In genomic region chr20:37406010-37406998, GRCh38 we compare ENCODE assay signal across 8 cellular contexts.
DNase-seq lines count a peak whose midpoint lies in the region; ATAC-seq, FAIRE-seq and TF ChIP-seq lines count a peak whose summit lies in the region.

No MANE protein-coding gene starts in this region.

- H3K4me1 Mint-ChIP-seq in H9, result peaks cover 31 to 43% of the 10 kb centered on the region in 2 experiments

- H2BK120ac ChIP-seq in H9 (ENCODE audit: low read depth, low read length, poor library complexity, severe bottlenecking), result no peak overlapping the region

- no peak overlapping the region for H3K23ac ChIP-seq in H9 (ENCODE audit: insufficient read length, low read depth, low read length)

- no peak overlapping the region for H3K9ac ChIP-seq in H9 (ENCODE audit: extremely low read depth, insufficient read length, low read length)

- peak overlapping the region; percentile 1 for H3K4me2 ChIP-seq in H9 (ENCODE audit: insufficient read depth, insufficient read length, low read length)

- no peak overlapping the region for H3T11ph ChIP-seq in H9 (ENCODE audit: low read length)

- peak; percentile 69 for DNase-seq in D721Med (ENCODE audit: insufficient read length, low spot score)
- no peak for DNase-seq in H9
- peak; percentile 46 for DNase-seq in NCI-H774 (lab: John Stamatoyannopoulos, UW)
- peak in 1 of 2 donors; percentile 52 for DNase-seq in activated naive CD4-positive, alpha-beta T cell treated with anti-CD3 and anti-CD28 coated beads, Interleukin-2, amount 50 U/mL, for 72 hours (ENCODE audit: low spot score in 2 of 2)
- peak; percentile 51 for DNase-seq in left ventricle myocardium inferior
- DNase-seq in sciatic nerve (ENCODE audit: low spot score), result no peak
- DNase-seq in posterior vena cava (ENCODE audit: low spot score), result no peak
- no peak for DNase-seq in foreskin melanocyte

- no peak for FAIRE-seq in D721Med (lab: Jason Lieb, UNC)

- WGBS in H9 (ENCODE audit: extremely low coverage, insufficient read length, low lambda C conversion rate), result no CpG with 5 or more reads among the region's 49 CpGs

- H4K20me1 ChIP-seq in H9 (ENCODE audit: control insufficient read depth, insufficient read depth, insufficient read length), result no peaks in the 10 kb centered on the region

- H4K5ac ChIP-seq in H9 (ENCODE audit: insufficient read length, low read depth, low read length), result peak overlapping the region; percentile 0

- H3K36me3 Mint-ChIP-seq in H9 (ENCODE audit: insufficient read depth in 1 of 3, low read depth in 3 of 3), result peaks cover 4 to 26% (median 26%) of the 10 kb centered on the region in 3 experiments
- H3K36me3 Mint-ChIP-seq in activated naive CD4-positive, alpha-beta T cell treated with anti-CD3 and anti-CD28 coated beads, Interleukin-2, amount 50 U/mL, for 72 hours, result no peaks in the 10 kb centered on the region

- no peak overlapping the region for H2BK15ac ChIP-seq in H9 (ENCODE audit: low read depth, low read length)

- H2AFZ ChIP-seq in H9 (ENCODE audit: low read length), result no peak overlapping the region

- H3K14ac ChIP-seq in H9 (ENCODE audit: insufficient read depth, low read length), result peak overlapping the region; percentile 75

- no peak overlapping the region for H3K56ac ChIP-seq in H9 (ENCODE audit: insufficient read length, low read depth, low read length)

- intact Hi-C loops in left ventricle myocardium inferior (cut with micrococcal nuclease), result no loop called here
- intact Hi-C loops in sciatic nerve (cut with DNase I), result no loop called here
- intact Hi-C loops in posterior vena cava (cut with DNase I), result no loop called here

- H3K9me3 ChIP-seq in H9 (ENCODE audit: control insufficient read depth, low read depth, low read length), result no peaks in the 10 kb centered on the region
- no peaks in the 10 kb centered on the region for H3K9me3 ChIP-seq in left ventricle myocardium inferior (replicated peaks)

- ATAC-seq in activated naive CD4-positive, alpha-beta T cell treated with anti-CD3 and anti-CD28 coated beads, Interleukin-2, amount 50 U/mL, for 72 hours, result peak; percentile 83 to 85
- ATAC-seq in sciatic nerve, result peak; percentile 67

- H4K91ac ChIP-seq in H9 (ENCODE audit: insufficient read length, low read depth, low read length), result no peak overlapping the region

- peak overlapping the region; percentile 57 for H3K4me3 ChIP-seq in left ventricle myocardium inferior

- peaks cover 2% of the 10 kb centered on the region for H3K23me2 ChIP-seq in H9 (ENCODE audit: insufficient read length, low read depth, low read length, poor library complexity, severe bottlenecking)

- peaks cover 21% of the 10 kb centered on the region for H3K27me3 Mint-ChIP-seq in H9 (ENCODE audit: low read depth)

- no peak overlapping the region for H2BK20ac ChIP-seq in H9 (ENCODE audit: low read depth, low read length, poor library complexity, severe bottlenecking)

- H3K4me3 Mint-ChIP-seq in H9, result peak overlapping the region; percentile 35 to 69; a peak in 4 of 5 replicates

- no peak overlapping the region for H3K27ac ChIP-seq in H9 (ENCODE audit: insufficient read length, low read depth, low read length)
- H3K27ac ChIP-seq in left ventricle myocardium inferior (replicated peaks), result no peak overlapping the region

- no peaks in the 10 kb centered on the region for H3K79me1 ChIP-seq in H9 (ENCODE audit: insufficient read depth, low read depth, low read length, poor library complexity, severe bottlenecking)

- H2BK12ac ChIP-seq in H9 (ENCODE audit: insufficient read length, low read depth, low read length), result no peak overlapping the region

- no peaks in the 10 kb centered on the region for H3K79me2 ChIP-seq in H9 (ENCODE audit: insufficient read depth, low read length)

- H4K8ac ChIP-seq in H9 (replicated peaks; ENCODE audit: insufficient read length, low read depth, low read length), result no peak overlapping the region

- no peaks in the 10 kb centered on the region; the same call in 1 of the 2 replicates for H3K27me3 ChIP-seq in H9 (ENCODE audit: insufficient read depth, low read length)
- H3K27me3 ChIP-seq in left ventricle myocardium inferior (ENCODE audit: low read depth), result peaks cover 52% of the 10 kb centered on the region

- H3K4ac ChIP-seq in H9 (ENCODE audit: low read depth, low read length), result no peak overlapping the region

- TF ChIP-seq CTCF in D721Med (IDR thresholded peaks at IDR 0.05; ENCODE audit: insufficient read depth, missing control alignments), result no peak
- TF ChIP-seq CTCF in H9 (conservative IDR thresholded peaks at IDR 0.05), result no peak
- no peak for TF ChIP-seq CTCF in left ventricle myocardium inferior (IDR thresholded peaks at IDR 0.05; ENCODE audit: borderline replicate concordance)

- H3K9me3 Mint-ChIP-seq in H9, result no peaks in the 10 kb centered on the region
- H3K9me3 Mint-ChIP-seq in activated naive CD4-positive, alpha-beta T cell treated with anti-CD3 and anti-CD28 coated beads, Interleukin-2, amount 50 U/mL, for 72 hours, result no peaks in the 10 kb centered on the region

- H3K27ac Mint-ChIP-seq in H9, result peak overlapping the region in 1 of 3 experiments; percentile 55; a peak in 1 of 7 replicates
- H3K27ac Mint-ChIP-seq in activated naive CD4-positive, alpha-beta T cell treated with anti-CD3 and anti-CD28 coated beads, Interleukin-2, amount 50 U/mL, for 72 hours, result no peak overlapping the region

- H3K18ac ChIP-seq in H9 (ENCODE audit: insufficient read length, low read depth, low read length), result peak overlapping the region; percentile 53

- peaks cover 6% of the 10 kb centered on the region; the same call in 1 of the 2 replicates for H3K4me1 ChIP-seq in H9 (ENCODE audit: insufficient read depth, low read length)
- H3K4me1 ChIP-seq in left ventricle myocardium inferior, result peaks cover 29% of the 10 kb centered on the region

- peaks cover 4% of the 10 kb centered on the region for H3K36me3 ChIP-seq in left ventricle myocardium inferior

- H2BK5ac ChIP-seq in H9 (ENCODE audit: insufficient read length, low read length), result no peak overlapping the region

- H2AK5ac ChIP-seq in H9 (ENCODE audit: insufficient read length, low read length), result no peak overlapping the region

Comparison
In these comparisons a context has a peak if more than half of its experiments do, and no peak if none do; other contexts are left out.
1. DNase-seq: peak in D721Med (single experiment), NCI-H774 (single experiment) and left ventricle myocardium inferior (single experiment); none in H9 (single experiment), sciatic nerve (single experiment), posterior vena cava (single experiment) and foreskin melanocyte (single experiment).